16 cellular contexts compared by ENCODE assay signal in the genomic region with DNA sequence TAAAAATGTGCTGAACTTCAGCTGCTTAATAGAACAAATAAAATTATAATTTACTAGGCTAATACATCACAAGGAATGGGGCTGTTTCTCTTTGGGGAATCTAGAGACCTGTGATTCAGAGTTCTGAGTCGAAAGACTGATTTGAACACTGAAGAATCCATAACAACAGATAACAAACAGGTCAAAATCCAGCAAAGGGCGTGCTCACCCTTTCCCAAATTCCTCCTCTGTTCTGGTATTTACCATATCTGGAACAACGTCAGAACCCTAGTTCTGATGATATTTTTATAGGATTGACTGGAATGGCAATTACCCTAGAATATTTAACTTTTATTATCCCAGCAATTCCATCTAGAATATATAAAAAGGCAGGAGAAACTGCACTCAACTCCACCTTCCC.
"Had no signal": no experiment of that assay in that cellular context is flagged by ENCODE, and none has a peak within 500 bp of the region (broad histone marks: within the 10 kb centered on the region; RNA-seq: fewer than 3 reads in every experiment).

No MANE protein-coding gene starts in this region.

- H3K27me3 ChIP-seq: hepatocyte, left lung, upper lobe of right lung had no signal

- DNase-seq: activated CD4-positive, alpha-beta T cell treated with anti-CD3 and anti-CD28 coated beads, Interleukin-2, amount 50 U/mL, for 4 hours; activated CD4-positive, CD25-positive, alpha-beta regulatory T cell treated with anti-CD3 and anti-CD28 coated beads, Interleukin-2, amount 50 U/mL, for 72 hours; activated naive CD4-positive, alpha-beta T cell treated with anti-CD3 and anti-CD28 coated beads for 36 hours; activated naive CD8-positive, alpha-beta T cell treated with anti-CD3 and anti-CD28 coated beads, Interleukin-2, amount 50 U/mL, for 24 hours; activated T-cell treated with anti-CD3 and anti-CD28 coated beads, Interleukin-2, amount 50 U/mL, for 1 hour; aorta; dermis blood vessel endothelial cell; effector memory CD8-positive, alpha-beta T cell; left lung; natural killer cell; nucleus accumbens; right cardiac atrium; stimulated activated naive CD8-positive, alpha-beta T cell treated with anti-CD3 and anti-CD28 coated beads, Interleukin-15, amount 100 ng/mL, for 72 hours; upper lobe of right lung had no signal

- H3K9me3 ChIP-seq: left lung, upper lobe of right lung had no signal

- H3K27ac ChIP-seq: epithelial cell of prostate, hepatocyte, left lung, upper lobe of right lung had no signal

- H3K4me3 ChIP-seq: hepatocyte, left lung, upper lobe of right lung had no signal

- H3K4me1 ChIP-seq: left lung, upper lobe of right lung had no signal

- H3K36me3 ChIP-seq: left lung, upper lobe of right lung had no signal

- ATAC-seq: activated naive CD8-positive, alpha-beta T cell treated with anti-CD3 and anti-CD28 coated beads, Interleukin-2, amount 50 U/mL, for 24 hours; effector memory CD8-positive, alpha-beta T cell; left lung; natural killer cell; right cardiac atrium; stimulated activated naive CD8-positive, alpha-beta T cell treated with anti-CD3 and anti-CD28 coated beads, Interleukin-15, amount 100 ng/mL, for 72 hours; upper lobe of right lung had no signal
